8 cellular contexts compared by ENCODE assay signal in the genomic region with DNA sequence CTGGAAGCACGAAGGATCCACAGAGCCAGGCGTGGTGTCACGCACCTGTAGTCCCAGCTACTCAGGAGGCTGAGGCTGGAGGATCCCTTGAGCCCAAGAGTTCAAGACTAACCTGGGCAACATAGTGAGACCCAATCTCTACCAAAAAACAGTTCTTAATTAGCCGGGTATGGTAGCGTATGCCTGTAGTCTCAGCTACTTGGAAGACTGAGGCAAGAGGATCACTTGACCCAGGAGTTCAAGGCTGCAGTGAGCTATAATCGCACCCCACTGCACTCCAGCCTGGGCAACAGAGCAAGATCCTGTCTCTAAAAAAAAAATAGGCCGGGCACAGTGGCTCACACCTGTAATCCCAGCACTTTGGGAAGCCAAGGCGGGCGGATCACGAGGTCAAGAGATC. TPM values are rescaled to one million over a fixed set of nuclear protein-coding genes. Genes with fewer than 3 reads are reported as not detected.
DNase-seq lines count a peak whose midpoint lies in the region; ATAC-seq, FAIRE-seq and TF ChIP-seq lines count a peak whose summit lies in the region.
"Not testable (repeated sequence)": the region's sequence is repeated elsewhere in the genome, so short reads cannot be mapped to it uniquely, and the experiment has no call there.

No MANE protein-coding gene starts in this region.

- not testable (repeated sequence) for H3K27me3 Mint-ChIP-seq in CD8-positive, alpha-beta memory T cell; T-helper 17 cell; activated naive CD4-positive, alpha-beta T cell treated with anti-CD3 and anti-CD28 coated beads, Interleukin-2, amount 50 U/mL, for 24 hours; neural crest cell (ENCODE audit: low read depth); stimulated activated naive B cell treated with anti-CD40 and anti-IgM and Interleukin-4, amounts not matched to agents 10 μg/mL and 1 μg/mL and 100 μg/mL, for 72 hours

- not testable (repeated sequence) for TF ChIP-seq CTCF in HEK293 (tag by site-specific recombination; IDR thresholded peaks at IDR 0.05); HepG2 (CRISPR knock-in tag; IDR thresholded peaks at IDR 0.05); neural crest cell (conservative IDR thresholded peaks at IDR 0.05)

- not testable (repeated sequence) for TF ChIP-seq EP300 in HepG2 (IDR thresholded peaks at IDR 0.05; ENCODE audit: low read depth in 2 of 2, low read length in 2 of 2); HepG2 (CRISPR knock-in tag; IDR thresholded peaks at IDR 0.05; ENCODE audit: borderline replicate concordance)

- not testable (repeated sequence) for H3K9me3 Mint-ChIP-seq in CD8-positive, alpha-beta memory T cell; activated naive CD4-positive, alpha-beta T cell treated with anti-CD3 and anti-CD28 coated beads, Interleukin-2, amount 50 U/mL, for 24 hours; neural crest cell; stimulated activated naive B cell treated with anti-CD40 and anti-IgM and Interleukin-4, amounts not matched to agents 10 μg/mL and 1 μg/mL and 100 μg/mL, for 72 hours

- intact Hi-C loops in HepG2 (cut with micrococcal nuclease; ENCODE audit: unreplicated experiment): not testable (repeated sequence)

- in situ Hi-C loops in HepG2 (cut with HindIII; ENCODE audit: extremely low pct_ligation_motif_present, low pct_unique_long_range_greater_than_20kb): not testable (repeated sequence)

- not testable (repeated sequence) for TF ChIP-seq RAD21 in HepG2 (CRISPR knock-in tag; IDR thresholded peaks at IDR 0.05)

- not testable (repeated sequence) for H3K9me3 ChIP-seq in BLaER1; CD8-positive, alpha-beta memory T cell (ENCODE audit: low read length); HEK293 (ENCODE audit: control insufficient read depth, insufficient read depth, low read depth, low read length); T-helper 17 cell (ENCODE audit: control insufficient read depth, low read length, poor library complexity, severe bottlenecking); HepG2 (ENCODE audit: low read length)

- DNase-seq in CD8-positive, alpha-beta memory T cell; T-helper 17 cell; HepG2 (ENCODE audit: low spot score); neural crest cell (ENCODE audit: low read depth, low spot score); stimulated activated naive B cell treated with anti-CD40 and anti-IgM and Interleukin-4, amounts not matched to agents 10 μg/mL and 1 μg/mL and 100 μg/mL, for 72 hours: not testable (repeated sequence)

- not testable (repeated sequence) for TF ChIP-seq POLR2A in HepG2 (IDR thresholded peaks at IDR 0.05; ENCODE audit: insufficient read depth in 1 of 2, low read depth in 2 of 2, low read length in 2 of 2)

- peak overlapping the region in 1 of 7 donors; percentile 45 for H3K4me3 Mint-ChIP-seq in CD8-positive, alpha-beta memory T cell
- not testable (repeated sequence) for H3K4me3 Mint-ChIP-seq in T-helper 17 cell
- peak overlapping the region; percentile 24 for H3K4me3 Mint-ChIP-seq in activated naive CD4-positive, alpha-beta T cell treated with anti-CD3 and anti-CD28 coated beads, Interleukin-2, amount 50 U/mL, for 24 hours
- H3K4me3 Mint-ChIP-seq in neural crest cell: peak overlapping the region; percentile 22
- H3K4me3 Mint-ChIP-seq in stimulated activated naive B cell treated with anti-CD40 and anti-IgM and Interleukin-4, amounts not matched to agents 10 μg/mL and 1 μg/mL and 100 μg/mL, for 72 hours: peak overlapping the region; percentile 19 to 57

- H3K4me1 Mint-ChIP-seq in CD8-positive, alpha-beta memory T cell: peaks cover 56 to 77% (median 68%) of the 10 kb centered on the region in 3 donors
- peaks cover 35% of the 10 kb centered on the region for H3K4me1 Mint-ChIP-seq in T-helper 17 cell
- H3K4me1 Mint-ChIP-seq in activated naive CD4-positive, alpha-beta T cell treated with anti-CD3 and anti-CD28 coated beads, Interleukin-2, amount 50 U/mL, for 24 hours: peaks cover 65% of the 10 kb centered on the region
- H3K4me1 Mint-ChIP-seq in neural crest cell: peaks cover 17% of the 10 kb centered on the region
- H3K4me1 Mint-ChIP-seq in stimulated activated naive B cell treated with anti-CD40 and anti-IgM and Interleukin-4, amounts not matched to agents 10 μg/mL and 1 μg/mL and 100 μg/mL, for 72 hours: peaks cover 25 to 57% of the 10 kb centered on the region in 2 donors

- BruUV-seq in HepG2 (replicated peaks; lab: Mats Ljungman, UMichigan): not testable (repeated sequence)

- not testable (repeated sequence) for FAIRE-seq in HepG2 (lab: Jason Lieb, UNC)

- H3K27me3 ChIP-seq in BLaER1; CD8-positive, alpha-beta memory T cell (ENCODE audit: insufficient read depth, low read length, poor library complexity, severe bottlenecking); HepG2 (ENCODE audit: control insufficient read depth in 1 of 2, insufficient read depth in 2 of 2, low read length in 2 of 2): not testable (repeated sequence)

- peaks cover 85% of the 10 kb centered on the region for H4K20me1 ChIP-seq in BLaER1
- peaks cover 16% of the 10 kb centered on the region for H4K20me1 ChIP-seq in HepG2 (ENCODE audit: insufficient read depth, low read length)

- H3K36me3 ChIP-seq in BLaER1: peaks cover 58% of the 10 kb centered on the region
- H3K36me3 ChIP-seq in CD8-positive, alpha-beta memory T cell (ENCODE audit: insufficient read depth, low read length): peaks cover 12% of the 10 kb centered on the region
- peaks cover 16 to 46% of the 10 kb centered on the region in 2 experiments; a peak in 2 of 3 replicates for H3K36me3 ChIP-seq in HEK293 (ENCODE audit: control insufficient read depth in 2 of 2, insufficient read depth in 1 of 2, low read length in 2 of 2)
- peaks cover 16 to 41% of the 10 kb centered on the region in 2 experiments for H3K36me3 ChIP-seq in HepG2 (replicated peaks in 1 of 2; ENCODE audit: control insufficient read depth in 1 of 2, insufficient read depth in 2 of 2, low read length in 2 of 2)

- H3K27ac Mint-ChIP-seq in CD8-positive, alpha-beta memory T cell: peak overlapping the region in 7 of 8 donors; percentile 33 to 89 (median 62)
- peak overlapping the region; percentile 75 for H3K27ac Mint-ChIP-seq in T-helper 17 cell
- not testable (repeated sequence) for H3K27ac Mint-ChIP-seq in activated naive CD4-positive, alpha-beta T cell treated with anti-CD3 and anti-CD28 coated beads, Interleukin-2, amount 50 U/mL, for 24 hours; neural crest cell (ENCODE audit: unreplicated experiment); stimulated activated naive B cell treated with anti-CD40 and anti-IgM and Interleukin-4, amounts not matched to agents 10 μg/mL and 1 μg/mL and 100 μg/mL, for 72 hours

- not testable (repeated sequence) for H3K9ac ChIP-seq in BLaER1; HepG2 (ENCODE audit: insufficient read depth, low read depth, low read length)

- peaks cover 0 to 56% (median 19%) of the 10 kb centered on the region in 3 donors for H3K36me3 Mint-ChIP-seq in CD8-positive, alpha-beta memory T cell
- not testable (repeated sequence) for H3K36me3 Mint-ChIP-seq in T-helper 17 cell (ENCODE audit: low read depth); activated naive CD4-positive, alpha-beta T cell treated with anti-CD3 and anti-CD28 coated beads, Interleukin-2, amount 50 U/mL, for 24 hours
- H3K36me3 Mint-ChIP-seq in neural crest cell (ENCODE audit: low read depth): peaks cover 13% of the 10 kb centered on the region
- H3K36me3 Mint-ChIP-seq in stimulated activated naive B cell treated with anti-CD40 and anti-IgM and Interleukin-4, amounts not matched to agents 10 μg/mL and 1 μg/mL and 100 μg/mL, for 72 hours: peaks cover 29 to 44% of the 10 kb centered on the region in 2 donors

- 94% methylated on average over 10 of the region's 10 CpGs for WGBS in HepG2 (ENCODE audit: low lambda C conversion rate)

- H3K79me2 ChIP-seq in HepG2 (ENCODE audit: insufficient read depth, low read length): peaks cover 74% of the 10 kb centered on the region

- H3K4me1 ChIP-seq in BLaER1: peaks cover 51% of the 10 kb centered on the region
- peaks cover 58% of the 10 kb centered on the region for H3K4me1 ChIP-seq in CD8-positive, alpha-beta memory T cell (ENCODE audit: insufficient read depth, low read length)
- not testable (repeated sequence) for H3K4me1 ChIP-seq in HEK293 (ENCODE audit: control insufficient read depth, insufficient read depth, low read length)
- H3K4me1 ChIP-seq in HepG2 (ENCODE audit: insufficient read depth, low read length): peaks cover 63% of the 10 kb centered on the region

- POLR2A ChIA-PET in CD8-positive, alpha-beta memory T cell (lab: Charles Lee); HEK293 (lab: Yijun Ruan, JAX): not testable (repeated sequence)
- POLR2A ChIA-PET in HepG2 (lab: Yijun Ruan, JAX): interaction anchor here (1.1 kb wide), 1 partner anchor 113 kb away, joined by 3 read pairs; no protein-coding TSS in a partner anchor

- CTCF ChIA-PET in CD8-positive, alpha-beta memory T cell (lab: Charles Lee): interaction anchor here (1.1 to 2.4 kb wide), 6 partner anchors 13 to 283 kb away, joined by 3 to 7 read pairs (median 4); no protein-coding TSS in a partner anchor
- CTCF ChIA-PET in HEK293 (lab: Yijun Ruan, JAX): interaction anchor here (0.7 to 2.8 kb wide), 3 partner anchors 10 to 25 kb away, joined by 3 to 14 read pairs (median 3); no protein-coding TSS in a partner anchor
- CTCF ChIA-PET in HepG2 (lab: Yijun Ruan, JAX; ENCODE audit: low intra/inter-chr PET ratio, low total read pairs): not testable (repeated sequence)

- not testable (repeated sequence) for H3K27ac ChIP-seq in BLaER1; CD8-positive, alpha-beta memory T cell (ENCODE audit: low read depth, low read length); HEK293 (ENCODE audit: extremely low read depth, low read depth, low read length); HepG2 (ENCODE audit: extremely low read length, insufficient read depth, low read length)

- H3K4me2 ChIP-seq in BLaER1: peak overlapping the region; percentile 78
- H3K4me2 ChIP-seq in HepG2 (ENCODE audit: low read depth, low read length): not testable (repeated sequence)

- not testable (repeated sequence) for H3K4me3 ChIP-seq in BLaER1; CD8-positive, alpha-beta memory T cell (ENCODE audit: low read length); HEK293 (ENCODE audit: low read depth, low read length); HepG2 (replicated peaks in 1 of 3; ENCODE audit: insufficient read depth in 1 of 3, low read depth in 2 of 3, low read length in 3 of 3)

- H2AFZ ChIP-seq in HepG2 (ENCODE audit: low read length): not testable (repeated sequence)

- not testable (repeated sequence) for ATAC-seq in T-helper 17 cell; HepG2; stimulated activated naive B cell treated with anti-CD40 and anti-IgM and Interleukin-4, amounts not matched to agents 10 μg/mL and 1 μg/mL and 100 μg/mL, for 72 hours (replicated peaks)

RNA-seq across cellular contexts. Expression of a gene that starts 4.0 kb away (rescaled TPM):
- 10 to 100 TPM; 24.7 to 26.3 TPM for total RNA-seq in CD8-positive, alpha-beta memory T cell
- 6.9 TPM for polyA plus RNA-seq in CD8-positive, alpha-beta memory T cell
- total RNA-seq in T-helper 17 cell: 10 to 100 TPM; 38.9 to 42.5 TPM
- 18.8 and 24.0 TPM in 2 replicates for total RNA-seq in HepG2 (2016; rRNA removed; fragmentation: Illumina TruSeq; extraction: Trizol)
- 17.0 and 18.3 TPM in 2 replicates for total RNA-seq in HepG2 (2016; cell fraction: cytosol; rRNA removed; fragmentation: Illumina TruSeq; extraction: Trizol; ENCODE audit: low read depth)
- total RNA-seq in HepG2 (2016; cell fraction: insoluble cytoplasmic fraction; rRNA removed; fragmentation: Illumina TruSeq; extraction: Trizol): 14.2 and 23.9 TPM in 2 replicates
- 32.6 and 32.8 TPM in 2 replicates for total RNA-seq in HepG2 (2016; cell fraction: membrane; rRNA removed; fragmentation: Illumina TruSeq; extraction: Trizol)
- 14.9 and 17.5 TPM in 2 replicates for total RNA-seq in HepG2 (2016; cell fraction: nucleus; rRNA removed; fragmentation: Illumina TruSeq; extraction: Trizol)
- 26.0 and 28.5 TPM in 2 replicates for polyA plus RNA-seq in HepG2 (2011; rRNA removed)
- 37.0 and 44.7 TPM in 2 replicates for polyA plus RNA-seq in HepG2 (2011; cell fraction: cytosol; rRNA removed)
- 55.4 and 62.8 TPM in 2 replicates for polyA plus RNA-seq in HepG2 (2011; cell fraction: nucleus; rRNA removed)
- 28.4 and 30.4 TPM in 2 replicates for polyA plus RNA-seq in HepG2 (2012)
- 8.5 and 8.8 TPM in 2 replicates for polyA plus RNA-seq in HepG2 (2016; cell fraction: cytosol; fragmentation: Illumina TruSeq; extraction: Trizol; ENCODE audit: low read depth)
- polyA plus RNA-seq in HepG2 (2016; cell fraction: insoluble cytoplasmic fraction; fragmentation: Illumina TruSeq; extraction: Trizol; ENCODE audit: low read depth): 19.0 and 24.8 TPM in 2 replicates
- 22.0 and 23.4 TPM in 2 replicates for polyA plus RNA-seq in HepG2 (2016; cell fraction: membrane; fragmentation: Illumina TruSeq; extraction: Trizol; ENCODE audit: low read depth)
- polyA plus RNA-seq in HepG2 (2016; cell fraction: nucleus; fragmentation: Illumina TruSeq; extraction: Trizol; ENCODE audit: insufficient read depth, low read depth): 30.6 and 31.6 TPM in 2 replicates
- polyA minus RNA-seq in HepG2 (2011; rRNA and poly(A)+ RNA removed; ENCODE audit: low replicate concordance): 10.4 and 24.0 TPM in 2 replicates
- 21.4 and 23.6 TPM in 2 replicates for polyA minus RNA-seq in HepG2 (2011; cell fraction: cytosol; rRNA and poly(A)+ RNA removed)
- polyA minus RNA-seq in HepG2 (2011; cell fraction: nucleus; rRNA and poly(A)+ RNA removed): 14.3 and 15.7 TPM in 2 replicates
- 36.4 and 38.2 TPM in 2 replicates for total RNA-seq in neural crest cell

RNA-seq across cellular contexts. Expression of a gene that starts 21.8 kb away (rescaled TPM):
- 10 to 100 TPM; 90.2 to 98.0 TPM for total RNA-seq in CD8-positive, alpha-beta memory T cell
- 67.8 TPM for polyA plus RNA-seq in CD8-positive, alpha-beta memory T cell
- total RNA-seq in T-helper 17 cell (10 to 100 TPM; 25.2 to 25.9 TPM), HepG2 (2016; rRNA removed; fragmentation: Illumina TruSeq; extraction: Trizol) (114 and 128 TPM in 2 replicates), neural crest cell (80.4 and 84.6 TPM in 2 replicates)
- 30.5 and 32.3 TPM in 2 replicates for total RNA-seq in HepG2 (2016; cell fraction: cytosol; rRNA removed; fragmentation: Illumina TruSeq; extraction: Trizol; ENCODE audit: low read depth)
- total RNA-seq in HepG2 (2016; cell fraction: insoluble cytoplasmic fraction; rRNA removed; fragmentation: Illumina TruSeq; extraction: Trizol): 115 and 131 TPM in 2 replicates
- 36.8 and 38.6 TPM in 2 replicates for total RNA-seq in HepG2 (2016; cell fraction: membrane; rRNA removed; fragmentation: Illumina TruSeq; extraction: Trizol)
- 35.6 and 38.6 TPM in 2 replicates for total RNA-seq in HepG2 (2016; cell fraction: nucleus; rRNA removed; fragmentation: Illumina TruSeq; extraction: Trizol)
- 121 and 135 TPM in 2 replicates for polyA plus RNA-seq in HepG2 (2011; rRNA removed)
- 141 and 211 TPM in 2 replicates for polyA plus RNA-seq in HepG2 (2011; cell fraction: cytosol; rRNA removed)
- 65.0 and 69.2 TPM in 2 replicates for polyA plus RNA-seq in HepG2 (2011; cell fraction: nucleus; rRNA removed)
- 50.0 and 56.2 TPM in 2 replicates for polyA plus RNA-seq in HepG2 (2012)
- 35.7 and 36.6 TPM in 2 replicates for polyA plus RNA-seq in HepG2 (2016; cell fraction: cytosol; fragmentation: Illumina TruSeq; extraction: Trizol; ENCODE audit: low read depth)
- polyA plus RNA-seq in HepG2 (2016; cell fraction: insoluble cytoplasmic fraction; fragmentation: Illumina TruSeq; extraction: Trizol; ENCODE audit: low read depth): 162 and 166 TPM in 2 replicates
- polyA plus RNA-seq in HepG2 (2016; cell fraction: membrane; fragmentation: Illumina TruSeq; extraction: Trizol; ENCODE audit: low read depth): 35.5 and 36.2 TPM in 2 replicates
- 85.4 and 90.0 TPM in 2 replicates for polyA plus RNA-seq in HepG2 (2016; cell fraction: nucleus; fragmentation: Illumina TruSeq; extraction: Trizol; ENCODE audit: insufficient read depth, low read depth)
- polyA minus RNA-seq in HepG2 (2011; rRNA and poly(A)+ RNA removed; ENCODE audit: low replicate concordance): 51.3 and 73.8 TPM in 2 replicates
- 29.4 and 29.5 TPM in 2 replicates for polyA minus RNA-seq in HepG2 (2011; cell fraction: cytosol; rRNA and poly(A)+ RNA removed)
- polyA minus RNA-seq in HepG2 (2011; cell fraction: nucleus; rRNA and poly(A)+ RNA removed): 10.2 and 13.2 TPM in 2 replicates

RNA-seq across cellular contexts. Expression of a gene that starts 33.3 kb away (rescaled TPM):
- total RNA-seq in CD8-positive, alpha-beta memory T cell: 10 to 100 TPM; 36.1 to 36.2 TPM
- polyA plus RNA-seq in CD8-positive, alpha-beta memory T cell: 23.1 TPM
- total RNA-seq in T-helper 17 cell (100 to 1,000 TPM in 1 of 2 donors, 10 to 100 TPM in 1; 39.7 to 106 TPM), HepG2 (2016; rRNA removed; fragmentation: Illumina TruSeq; extraction: Trizol) (33.7 and 52.7 TPM in 2 replicates), neural crest cell (56.4 and 62.0 TPM in 2 replicates)
- 52.2 and 54.4 TPM in 2 replicates for total RNA-seq in HepG2 (2016; cell fraction: cytosol; rRNA removed; fragmentation: Illumina TruSeq; extraction: Trizol; ENCODE audit: low read depth)
- 27.1 and 52.1 TPM in 2 replicates for total RNA-seq in HepG2 (2016; cell fraction: insoluble cytoplasmic fraction; rRNA removed; fragmentation: Illumina TruSeq; extraction: Trizol)
- total RNA-seq in HepG2 (2016; cell fraction: membrane; rRNA removed; fragmentation: Illumina TruSeq; extraction: Trizol): 108 and 112 TPM in 2 replicates
- total RNA-seq in HepG2 (2016; cell fraction: nucleus; rRNA removed; fragmentation: Illumina TruSeq; extraction: Trizol): 36.6 and 38.8 TPM in 2 replicates
- polyA plus RNA-seq in HepG2 (2011; rRNA removed): 136 and 192 TPM in 2 replicates
- 183 and 222 TPM in 2 replicates for polyA plus RNA-seq in HepG2 (2011; cell fraction: cytosol; rRNA removed)
- 308 and 324 TPM in 2 replicates for polyA plus RNA-seq in HepG2 (2011; cell fraction: nucleus; rRNA removed)
- polyA plus RNA-seq in HepG2 (2012): 54.7 and 75.9 TPM in 2 replicates
- polyA plus RNA-seq in HepG2 (2016; cell fraction: cytosol; fragmentation: Illumina TruSeq; extraction: Trizol; ENCODE audit: low read depth): 90.3 and 94.2 TPM in 2 replicates
- polyA plus RNA-seq in HepG2 (2016; cell fraction: insoluble cytoplasmic fraction; fragmentation: Illumina TruSeq; extraction: Trizol; ENCODE audit: low read depth): 43.3 and 54.7 TPM in 2 replicates
- polyA plus RNA-seq in HepG2 (2016; cell fraction: membrane; fragmentation: Illumina TruSeq; extraction: Trizol; ENCODE audit: low read depth): 117 and 127 TPM in 2 replicates
- 107 and 123 TPM in 2 replicates for polyA plus RNA-seq in HepG2 (2016; cell fraction: nucleus; fragmentation: Illumina TruSeq; extraction: Trizol; ENCODE audit: insufficient read depth, low read depth)
- 53.1 and 397 TPM in 2 replicates for polyA minus RNA-seq in HepG2 (2011; rRNA and poly(A)+ RNA removed; ENCODE audit: low replicate concordance)
- polyA minus RNA-seq in HepG2 (2011; cell fraction: cytosol; rRNA and poly(A)+ RNA removed): 61.4 and 63.3 TPM in 2 replicates
- polyA minus RNA-seq in HepG2 (2011; cell fraction: nucleus; rRNA and poly(A)+ RNA removed): 26.0 and 48.0 TPM in 2 replicates

RNA-seq across cellular contexts. Expression of a gene that starts 48.5 kb away (rescaled TPM):
- 10 to 100 TPM; 14.1 to 15.4 TPM for total RNA-seq in CD8-positive, alpha-beta memory T cell
- 49.9 TPM for polyA plus RNA-seq in CD8-positive, alpha-beta memory T cell
- total RNA-seq in T-helper 17 cell (10 to 100 TPM; 31.9 to 39.8 TPM), HepG2 (2016; rRNA removed; fragmentation: Illumina TruSeq; extraction: Trizol) (82.8 and 121 TPM in 2 replicates), neural crest cell (233 and 254 TPM in 2 replicates)
- 711 and 716 TPM in 2 replicates for total RNA-seq in HepG2 (2016; cell fraction: cytosol; rRNA removed; fragmentation: Illumina TruSeq; extraction: Trizol; ENCODE audit: low read depth)
- 79.6 and 119 TPM in 2 replicates for total RNA-seq in HepG2 (2016; cell fraction: insoluble cytoplasmic fraction; rRNA removed; fragmentation: Illumina TruSeq; extraction: Trizol)
- total RNA-seq in HepG2 (2016; cell fraction: membrane; rRNA removed; fragmentation: Illumina TruSeq; extraction: Trizol): 463 and 513 TPM in 2 replicates
- total RNA-seq in HepG2 (2016; cell fraction: nucleus; rRNA removed; fragmentation: Illumina TruSeq; extraction: Trizol): 47.7 and 52.8 TPM in 2 replicates
- 263 and 275 TPM in 2 replicates for polyA plus RNA-seq in HepG2 (2011; rRNA removed)
- polyA plus RNA-seq in HepG2 (2011; cell fraction: cytosol; rRNA removed): 199 and 344 TPM in 2 replicates
- 245 and 274 TPM in 2 replicates for polyA plus RNA-seq in HepG2 (2011; cell fraction: nucleus; rRNA removed)
- 136 and 145 TPM in 2 replicates for polyA plus RNA-seq in HepG2 (2012)
- polyA plus RNA-seq in HepG2 (2016; cell fraction: cytosol; fragmentation: Illumina TruSeq; extraction: Trizol; ENCODE audit: low read depth): 1,773 and 1,829 TPM in 2 replicates
- polyA plus RNA-seq in HepG2 (2016; cell fraction: insoluble cytoplasmic fraction; fragmentation: Illumina TruSeq; extraction: Trizol; ENCODE audit: low read depth): 189 and 200 TPM in 2 replicates
- 997 and 1,012 TPM in 2 replicates for polyA plus RNA-seq in HepG2 (2016; cell fraction: membrane; fragmentation: Illumina TruSeq; extraction: Trizol; ENCODE audit: low read depth)
- polyA plus RNA-seq in HepG2 (2016; cell fraction: nucleus; fragmentation: Illumina TruSeq; extraction: Trizol; ENCODE audit: insufficient read depth, low read depth): 195 and 217 TPM in 2 replicates
- 21.3 and 147 TPM in 2 replicates for polyA minus RNA-seq in HepG2 (2011; rRNA and poly(A)+ RNA removed; ENCODE audit: low replicate concordance)
- polyA minus RNA-seq in HepG2 (2011; cell fraction: cytosol; rRNA and poly(A)+ RNA removed): 51.2 and 63.8 TPM in 2 replicates
- 27.2 and 27.9 TPM in 2 replicates for polyA minus RNA-seq in HepG2 (2011; cell fraction: nucleus; rRNA and poly(A)+ RNA removed)

RNA-seq across cellular contexts. Expression of a gene that starts 53.2 kb away (rescaled TPM):
- 1 to 10 TPM; 6.8 to 7.9 TPM for total RNA-seq in CD8-positive, alpha-beta memory T cell
- polyA plus RNA-seq in CD8-positive, alpha-beta memory T cell: 3.9 TPM
- 1 to 10 TPM; 7.5 to 9.0 TPM for total RNA-seq in T-helper 17 cell
- total RNA-seq in HepG2 (2016; rRNA removed; fragmentation: Illumina TruSeq; extraction: Trizol): 27.8 and 36.3 TPM in 2 replicates
- 22.1 and 28.4 TPM in 2 replicates for total RNA-seq in HepG2 (2016; cell fraction: cytosol; rRNA removed; fragmentation: Illumina TruSeq; extraction: Trizol; ENCODE audit: low read depth)
- 28.1 and 37.2 TPM in 2 replicates for total RNA-seq in HepG2 (2016; cell fraction: insoluble cytoplasmic fraction; rRNA removed; fragmentation: Illumina TruSeq; extraction: Trizol)
- total RNA-seq in HepG2 (2016; cell fraction: membrane; rRNA removed; fragmentation: Illumina TruSeq; extraction: Trizol): 22.1 and 27.1 TPM in 2 replicates
- total RNA-seq in HepG2 (2016; cell fraction: nucleus; rRNA removed; fragmentation: Illumina TruSeq; extraction: Trizol): 34.5 and 35.9 TPM in 2 replicates
- 44.6 and 51.2 TPM in 2 replicates for polyA plus RNA-seq in HepG2 (2011; rRNA removed)
- 29.5 and 53.6 TPM in 2 replicates for polyA plus RNA-seq in HepG2 (2011; cell fraction: cytosol; rRNA removed)
- polyA plus RNA-seq in HepG2 (2011; cell fraction: nucleus; rRNA removed): 220 and 244 TPM in 2 replicates
- 22.1 and 23.1 TPM in 2 replicates for polyA plus RNA-seq in HepG2 (2012)
- polyA plus RNA-seq in HepG2 (2016; cell fraction: cytosol; fragmentation: Illumina TruSeq; extraction: Trizol; ENCODE audit: low read depth): 13.3 and 15.1 TPM in 2 replicates
- 31.8 and 35.2 TPM in 2 replicates for polyA plus RNA-seq in HepG2 (2016; cell fraction: insoluble cytoplasmic fraction; fragmentation: Illumina TruSeq; extraction: Trizol; ENCODE audit: low read depth)
- polyA plus RNA-seq in HepG2 (2016; cell fraction: membrane; fragmentation: Illumina TruSeq; extraction: Trizol; ENCODE audit: low read depth): 19.1 and 19.5 TPM in 2 replicates
- polyA plus RNA-seq in HepG2 (2016; cell fraction: nucleus; fragmentation: Illumina TruSeq; extraction: Trizol; ENCODE audit: insufficient read depth, low read depth): 124 and 131 TPM in 2 replicates
- 15.9 and 53.9 TPM in 2 replicates for polyA minus RNA-seq in HepG2 (2011; rRNA and poly(A)+ RNA removed; ENCODE audit: low replicate concordance)
- polyA minus RNA-seq in HepG2 (2011; cell fraction: cytosol; rRNA and poly(A)+ RNA removed): 17.0 and 17.7 TPM in 2 replicates
- polyA minus RNA-seq in HepG2 (2011; cell fraction: nucleus; rRNA and poly(A)+ RNA removed): 25.4 and 25.9 TPM in 2 replicates
- total RNA-seq in neural crest cell: 22.4 and 25.7 TPM in 2 replicates
